ENCODE assay signal across 20 cellular contexts in genomic region chr2:46643951-46644350, GRCh38. TPM values are rescaled to one million over a fixed set of nuclear protein-coding genes. Genes with fewer than 3 reads are reported as not detected.
DNase-seq lines count a peak whose midpoint lies in the region; ATAC-seq lines count a peak whose summit lies in the region.
"Had no signal": no experiment of that assay in that cellular context is flagged by ENCODE, and none has a peak within 500 bp of the region (broad histone marks: within the 10 kb centered on the region; RNA-seq: fewer than 3 reads in every experiment).

No MANE protein-coding gene starts in this region.

- H3K4me3 Mint-ChIP-seq in activated T-helper 2 cell treated with anti-CD3 and anti-CD28 coated beads, Interferon-gamma antibody, Interleukin-2, Interleukin-4, amounts not matched to agents 10 μg/mL and 5 μg/mL and 100 μg/mL, durations not matched to agents 14 hours and 24 hours and 36 hours (ENCODE audit: low read depth), result no peak overlapping the region
- H3K4me3 Mint-ChIP-seq: activated T-cell treated with anti-CD3 and anti-CD28 coated beads, Interleukin-2, amount 50 U/mL, for 4 hours; CD14-positive monocyte; dendritic cell treated with granulocyte-macrophage colony-stimulating factor and Interleukin-4, amounts not matched to agents 40 ng/mL and 50 ng/mL, for 4 days; naive thymus-derived CD8-positive, alpha-beta T cell had no signal

- no peak overlapping the region for H3K27ac Mint-ChIP-seq in activated T-helper 2 cell treated with anti-CD3 and anti-CD28 coated beads, Interferon-gamma antibody, Interleukin-2, Interleukin-4, amounts not matched to agents 10 μg/mL and 5 μg/mL and 100 μg/mL, durations not matched to agents 14 hours and 24 hours and 36 hours
- H3K27ac Mint-ChIP-seq: CD14-positive monocyte; dendritic cell treated with granulocyte-macrophage colony-stimulating factor and Interleukin-4, amounts not matched to agents 40 ng/mL and 50 ng/mL, for 4 days; naive thymus-derived CD8-positive, alpha-beta T cell had no signal

- no peak for ATAC-seq in HG02870 (IDR thresholded peaks at IDR 0.05; ENCODE audit: unreplicated experiment)
- ATAC-seq: activated CD4-positive, CD25-positive, alpha-beta regulatory T cell treated with anti-CD3 and anti-CD28 coated beads, Interleukin-2, amount 50 U/mL, for 24 hours; naive thymus-derived CD8-positive, alpha-beta T cell had no signal

- no peak overlapping the region for H3K27ac ChIP-seq in epithelial cell of prostate
- H3K27ac ChIP-seq: spleen, upper lobe of left lung had no signal

- peaks cover 3% of the 10 kb centered on the region for H3K27me3 Mint-ChIP-seq in activated T-helper 2 cell treated with anti-CD3 and anti-CD28 coated beads, Interferon-gamma antibody, Interleukin-2, Interleukin-4, amounts not matched to agents 10 μg/mL and 5 μg/mL and 100 μg/mL, durations not matched to agents 14 hours and 24 hours and 36 hours (ENCODE audit: low read depth)
- H3K27me3 Mint-ChIP-seq: dendritic cell treated with granulocyte-macrophage colony-stimulating factor and Interleukin-4, amounts not matched to agents 40 ng/mL and 50 ng/mL, for 4 days; naive thymus-derived CD8-positive, alpha-beta T cell had no signal

- peaks cover 10% of the 10 kb centered on the region for H3K9me3 Mint-ChIP-seq in activated T-helper 2 cell treated with anti-CD3 and anti-CD28 coated beads, Interferon-gamma antibody, Interleukin-2, Interleukin-4, amounts not matched to agents 10 μg/mL and 5 μg/mL and 100 μg/mL, durations not matched to agents 14 hours and 24 hours and 36 hours

- intact Hi-C loops in activated T-helper 2 cell treated with anti-CD3 and anti-CD28 coated beads, Interferon-gamma antibody, Interleukin-2, Interleukin-4, amounts not matched to agents 10 μg/mL and 5 μg/mL and 100 μg/mL, durations not matched to agents 14 hours and 24 hours and 36 hours (cut with micrococcal nuclease), result no loop called here

- DNase-seq in DMS53 (lab: John Stamatoyannopoulos, UW), result peak; percentile 41
- DNase-seq in DMS53 treated with DMSO at 0.1 percent for 48 hours (lab: John Stamatoyannopoulos, UW; ENCODE audit: unreplicated experiment), result no peak
- DNase-seq in ELR (ENCODE audit: low read depth), result peak; percentile 46
- DNase-seq in RPMI7951 (ENCODE audit: low read depth), result peak; percentile 50
- peak; percentile 75 for DNase-seq in epithelial cell of prostate (ENCODE audit: low read depth, low spot score)
- DNase-seq in activated T-helper 2 cell treated with anti-CD3 and anti-CD28 coated beads, Interferon-gamma antibody, Interleukin-2, Interleukin-4, amounts not matched to agents 10 μg/mL and 5 μg/mL and 100 μg/mL, durations not matched to agents 14 hours and 24 hours and 36 hours (ENCODE audit: low spot score), result no peak
- DNase-seq in NCI-H187 treated with DMSO at 0.1 percent for 48 hours (lab: John Stamatoyannopoulos, UW), result no peak
- DNase-seq: 8988T; activated T-cell treated with anti-CD3 and anti-CD28 coated beads, Interleukin-2, amount 50 U/mL, for 4 hours; erythroblast; KG1; naive thymus-derived CD8-positive, alpha-beta T cell; Right ventricle myocardium superior; spleen; stimulated activated naive CD4-positive, alpha-beta T cell treated with Interleukin-2 at 50 U/mL for 16 hours; upper lobe of left lung had no signal

- no peaks in the 10 kb centered on the region for H3K4me1 Mint-ChIP-seq in activated T-helper 2 cell treated with anti-CD3 and anti-CD28 coated beads, Interferon-gamma antibody, Interleukin-2, Interleukin-4, amounts not matched to agents 10 μg/mL and 5 μg/mL and 100 μg/mL, durations not matched to agents 14 hours and 24 hours and 36 hours (ENCODE audit: low read depth)
- H3K4me1 Mint-ChIP-seq: CD14-positive monocyte; naive thymus-derived CD8-positive, alpha-beta T cell had no signal

- H3K36me3 Mint-ChIP-seq in activated T-helper 2 cell treated with anti-CD3 and anti-CD28 coated beads, Interferon-gamma antibody, Interleukin-2, Interleukin-4, amounts not matched to agents 10 μg/mL and 5 μg/mL and 100 μg/mL, durations not matched to agents 14 hours and 24 hours and 36 hours (ENCODE audit: low read depth), result peaks cover 21% of the 10 kb centered on the region

RNA-seq across cellular contexts. Expression of gene CRIPT, which starts 26.9 kb away (rescaled TPM):
- total RNA-seq in RPMI7951 (2014; rRNA removed; shearing (Covaris generic)), result 40.5 and 43.5 TPM in 2 replicates
- total RNA-seq in activated T-helper 2 cell treated with anti-CD3 and anti-CD28 coated beads, Interferon-gamma antibody, Interleukin-2, Interleukin-4, amounts not matched to agents 10 μg/mL and 5 μg/mL and 100 μg/mL, durations not matched to agents 14 hours and 24 hours and 36 hours, result 11.1 and 14.0 TPM in 2 replicates

RNA-seq across cellular contexts. Expression of gene PIGF, which starts 27.1 kb away (rescaled TPM):
- total RNA-seq in RPMI7951 (2014; rRNA removed; shearing (Covaris generic)), result 32.6 and 35.6 TPM in 2 replicates
- 24.8 and 27.4 TPM in 2 replicates for total RNA-seq in activated T-helper 2 cell treated with anti-CD3 and anti-CD28 coated beads, Interferon-gamma antibody, Interleukin-2, Interleukin-4, amounts not matched to agents 10 μg/mL and 5 μg/mL and 100 μg/mL, durations not matched to agents 14 hours and 24 hours and 36 hours

RNA-seq across cellular contexts. Expression of gene SOCS5, which starts 55.1 kb away (rescaled TPM):
- 52.6 and 60.3 TPM in 2 replicates for total RNA-seq in RPMI7951 (2014; rRNA removed; shearing (Covaris generic))
- 6.2 and 6.7 TPM in 2 replicates for total RNA-seq in activated T-helper 2 cell treated with anti-CD3 and anti-CD28 coated beads, Interferon-gamma antibody, Interleukin-2, Interleukin-4, amounts not matched to agents 10 μg/mL and 5 μg/mL and 100 μg/mL, durations not matched to agents 14 hours and 24 hours and 36 hours

Comparison
In these comparisons a context has a peak if more than half of its experiments do, and no peak if none do; other contexts are left out.
1. DNase-seq: peak in DMS53 (single experiment), ELR (single experiment), RPMI7951 (single experiment) and epithelial cell of prostate (single experiment); none in DMS53 treated with DMSO at 0.1 percent for 48 hours (single experiment), activated T-helper 2 cell treated with anti-CD3 and anti-CD28 coated beads, Interferon-gamma antibody, Interleukin-2, Interleukin-4, amounts not matched to agents 10 μg/mL and 5 μg/mL and 100 μg/mL, durations not matched to agents 14 hours and 24 hours and 36 hours (single experiment) and NCI-H187 treated with DMSO at 0.1 percent for 48 hours (single experiment).